26 cellular contexts compared by ENCODE assay signal in the genomic region with DNA sequence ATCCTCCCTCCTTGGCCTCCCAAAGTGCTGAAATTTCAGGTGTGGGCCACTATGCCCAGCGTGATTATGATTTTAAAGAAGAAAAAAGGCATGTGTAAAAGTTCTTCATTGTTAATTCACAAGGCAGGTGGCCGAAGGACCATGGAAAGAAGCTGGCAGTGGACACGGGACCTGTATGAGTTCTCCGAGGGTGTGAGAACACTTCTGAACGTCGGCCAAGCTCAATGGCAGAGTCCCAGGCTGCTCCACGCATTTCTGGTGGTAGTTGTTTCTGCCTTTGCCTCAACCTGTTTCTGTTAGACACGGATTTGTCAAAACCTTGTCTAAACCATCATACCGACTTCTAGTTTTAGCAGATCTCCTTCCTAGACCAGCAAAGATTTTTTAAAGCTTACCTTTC. TPM values are rescaled to one million over a fixed set of nuclear protein-coding genes. Genes with fewer than 3 reads are reported as not detected.
DNase-seq lines count a peak whose midpoint lies in the region; ATAC-seq, FAIRE-seq and TF ChIP-seq lines count a peak whose summit lies in the region.
"Had no signal": no experiment of that assay in that cellular context is flagged by ENCODE, and none has a peak within 500 bp of the region (broad histone marks: within the 10 kb centered on the region; RNA-seq: fewer than 3 reads in every experiment).

No MANE protein-coding gene starts in this region.

- H3K23me2 ChIP-seq in H1 (ENCODE audit: low read depth, low read length) = no peaks in the 10 kb centered on the region

- H2BK20ac ChIP-seq in H1 (ENCODE audit: low read length) = peak overlapping the region; percentile 21; the same call in 1 of the 2 replicates

- H3K36me3 ChIP-seq in right atrium auricular region (no peaks in the 10 kb centered on the region), H1 (ENCODE audit: control insufficient read depth in 2 of 4, insufficient read depth in 4 of 4, low read length in 3 of 4) (no peaks in the 10 kb centered on the region), keratinocyte (ENCODE audit: control insufficient read depth in 2 of 2, extremely low read depth in 1 of 2, insufficient read depth in 2 of 2, low read length in 2 of 2) (no peaks in the 10 kb centered on the region)
- H3K36me3 ChIP-seq: BE2C; BLaER1 treated with 17β-estradiol and CSF1 and Interleukin-3, amounts not matched to agents 10 nM and 100 nM; HAP-1 had no signal

- no peaks in the 10 kb centered on the region for H3K9me1 ChIP-seq in keratinocyte (ENCODE audit: control insufficient read depth, extremely low read depth, insufficient read depth, low read length)

- no peak overlapping the region for H4K91ac ChIP-seq in H1 (replicated peaks; ENCODE audit: insufficient read length, low read length)

- no peak overlapping the region for H2BK5ac ChIP-seq in H1 (ENCODE audit: low read depth, low read length)

- TF ChIP-seq CTCF in right atrium auricular region (IDR thresholded peaks at IDR 0.05) (no peak), H1 (IDR thresholded peaks at IDR 0.05; ENCODE audit: control extremely low read depth in 1 of 3, insufficient read depth in 1 of 3, low read depth in 1 of 3, low read length in 3 of 3) (no peak), keratinocyte (optimal IDR thresholded peaks at IDR 0.05 in 1 of 3, IDR thresholded peaks at IDR 0.05 in 1 of 3, conservative IDR thresholded peaks at IDR 0.05 in 1 of 3; ENCODE audit: extremely low read depth in 1 of 3, insufficient read depth in 2 of 3, low read length in 3 of 3) (no peak)

- H4K5ac ChIP-seq in H1 (ENCODE audit: insufficient read length, low read depth, low read length) = no peak overlapping the region

- H3K27ac ChIP-seq in right atrium auricular region (no peak overlapping the region), H1 (ENCODE audit: low read depth, low read length) (no peak overlapping the region), keratinocyte (ENCODE audit: control insufficient read depth, insufficient read depth, low read length) (no peak overlapping the region)
- H3K27ac ChIP-seq: A549; BLaER1 treated with 17β-estradiol and CSF1 and Interleukin-3, amounts not matched to agents 10 nM and 100 nM; GM23248 had no signal

- no peak overlapping the region for H3K14ac ChIP-seq in H1 (ENCODE audit: insufficient read length)

- H2BK120ac ChIP-seq in H1 (replicated peaks; ENCODE audit: low read depth, low read length) = no peak overlapping the region

- intact Hi-C loops in Right ventricle myocardium superior (cut with DNase I) = no loop called here

- no peaks in the 10 kb centered on the region for H3K4me1 ChIP-seq in right atrium auricular region
- no peaks in the 10 kb centered on the region for H3K4me1 ChIP-seq in H1 (replicated peaks in 1 of 4; ENCODE audit: control insufficient read depth in 3 of 4, insufficient read depth in 4 of 4, low read length in 3 of 4)
- H3K4me1 ChIP-seq in keratinocyte (ENCODE audit: control insufficient read depth, extremely low read depth, insufficient read depth, low read length) = peaks cover 3% of the 10 kb centered on the region
- H3K4me1 ChIP-seq: A549; BLaER1 treated with 17β-estradiol and CSF1 and Interleukin-3, amounts not matched to agents 10 nM and 100 nM; HAP-1 had no signal

- TF ChIP-seq POLR2A in H1 (IDR thresholded peaks at IDR 0.05; ENCODE audit: control extremely low read depth in 1 of 2, low read depth in 2 of 2, low read length in 2 of 2) = no peak

- H2BK12ac ChIP-seq in H1 (ENCODE audit: low read depth, low read length) = no peak overlapping the region

- dilution Hi-C loops in keratinocyte (cut with MboI; ENCODE audit: extremely low pct_ligation_motif_present, low sequenced_read_pairs) = no loop called here

- WGBS in H1 (ENCODE audit: extremely low coverage in 1 of 2, insufficient coverage in 1 of 2, insufficient read length in 1 of 2, insufficient replicate concordance in 2 of 2, low coverage in 1 of 2, low lambda C conversion rate in 2 of 2, missing lambda C conversion rate in 1 of 2), 2 experiments = 90% methylated on average over 9 of the region's 9 CpGs; no CpG with 5 or more reads in 1 of the 2 experiments

- no peak overlapping the region for H4K8ac ChIP-seq in H1 (ENCODE audit: extremely low read depth, insufficient read depth, low read length)

- CTCF ChIA-PET in H1 (lab: Charles Lee; ENCODE audit: partially characterized antibody) = interaction anchor here (0.9 to 2.0 kb wide), 8 partner anchors 13 to 86 kb away, joined by 3 to 6 read pairs (median 4); partner anchors contain the start of gene SLC35D3

- H2AK5ac ChIP-seq in H1 (ENCODE audit: low read depth, low read length) = no peak overlapping the region

- TF ChIP-seq EP300 in H1 (IDR thresholded peaks at IDR 0.05; ENCODE audit: borderline replicate concordance in 1 of 2, low read depth in 2 of 2, low read length in 2 of 2) = no peak

- H3K4me2 ChIP-seq in H1 (ENCODE audit: insufficient read depth in 1 of 2, low read depth in 2 of 2, low read length in 2 of 2) (no peak overlapping the region), keratinocyte (ENCODE audit: control insufficient read depth, extremely low read depth, insufficient read depth, low read depth, low read length) (no peak overlapping the region)
- H3K4me2 ChIP-seq: A549; BLaER1 treated with 17β-estradiol and CSF1 and Interleukin-3, amounts not matched to agents 10 nM and 100 nM had no signal

- POLR2A ChIA-PET in H1 (lab: Charles Lee; ENCODE audit: partially characterized antibody) = no interaction called here

- DNase-seq in Right ventricle myocardium superior (peak; percentile 63), right atrium auricular region (ENCODE audit: low spot score) (no peak), H1 (ENCODE audit: low read depth in 1 of 2, low spot score in 2 of 2) (no peak), keratinocyte (ENCODE audit: low read depth, low spot score) (no peak), NCI-H1930 (lab: John Stamatoyannopoulos, UW) (no peak)
- no peak for DNase-seq in stimulated activated CD8-positive, alpha-beta memory T cell treated with anti-CD3 and anti-CD28 coated beads, Interleukin-4, amount 100 ng/mL, for 48 hours
- DNase-seq: 8988T; ACHN; AML-193; BE2C; CD4-positive, alpha-beta T cell; CD8-positive, alpha-beta memory T cell; DMS 273 treated with DMSO at 0.1 percent for 48 hours; DMS79; EL; GDM1; GM23248; HFFc6 had no signal

- no peak overlapping the region for H3K9ac ChIP-seq in H1 (replicated peaks in 1 of 4; ENCODE audit: extremely low read depth in 1 of 4, low read depth in 3 of 4, low read length in 3 of 4)
- H3K9ac ChIP-seq in keratinocyte (ENCODE audit: control insufficient read depth, extremely low read depth, insufficient read depth, low read length) = no peak overlapping the region
- H3K9ac ChIP-seq: BLaER1 treated with 17β-estradiol and CSF1 and Interleukin-3, amounts not matched to agents 10 nM and 100 nM; GM23248 had no signal

- H3K79me2 ChIP-seq in H1 (ENCODE audit: control insufficient read depth in 1 of 2, insufficient read depth in 2 of 2, low read length in 2 of 2) (no peaks in the 10 kb centered on the region), keratinocyte (ENCODE audit: control insufficient read depth, insufficient read depth, low read length) (no peaks in the 10 kb centered on the region)

- TF ChIP-seq RAD21 in H1 (IDR thresholded peaks at IDR 0.05 in 1 of 2, conservative IDR thresholded peaks at IDR 0.05 in 1 of 2; ENCODE audit: low read depth in 2 of 2, low read length in 2 of 2) = no peak

- H2AFZ ChIP-seq in H1 (ENCODE audit: low read length) = no peak overlapping the region
- peak overlapping the region; percentile 38 for H2AFZ ChIP-seq in keratinocyte (ENCODE audit: control insufficient read depth, low read length)
- H2AFZ ChIP-seq: GM23248 had no signal

- H2BK15ac ChIP-seq in H1 (ENCODE audit: low read length) = 0 out of 2 replicates have a peak overlapping the region, but pooled peaks have one; percentile 82

- no peak overlapping the region for H3K23ac ChIP-seq in H1 (ENCODE audit: insufficient read length)

- H4K20me1 ChIP-seq in H1 (replicated peaks in 1 of 2; ENCODE audit: control insufficient read depth in 1 of 2, insufficient read depth in 2 of 2, low read length in 2 of 2) (no peaks in the 10 kb centered on the region), keratinocyte (ENCODE audit: control insufficient read depth, extremely low read depth, insufficient read depth, low read length) (no peaks in the 10 kb centered on the region)
- H4K20me1 ChIP-seq: BLaER1 treated with 17β-estradiol and CSF1 and Interleukin-3, amounts not matched to agents 10 nM and 100 nM had no signal

- H3K4ac ChIP-seq in H1 (replicated peaks; ENCODE audit: insufficient read length, low read depth, low read length) = no peak overlapping the region

- no peak overlapping the region for H3K56ac ChIP-seq in H1 (replicated peaks; ENCODE audit: insufficient read length, low read depth, low read length)

- H3K27me3 ChIP-seq in right atrium auricular region (no peaks in the 10 kb centered on the region), H1 (replicated peaks in 1 of 4; ENCODE audit: control insufficient read depth in 3 of 4, extremely low read depth in 1 of 4, insufficient read depth in 3 of 4, low read length in 3 of 4) (no peaks in the 10 kb centered on the region; a peak in 1 of 7 replicates), keratinocyte (ENCODE audit: control insufficient read depth, extremely low read depth, insufficient read depth, low read length) (no peaks in the 10 kb centered on the region)
- H3K27me3 ChIP-seq: BE2C; BLaER1 treated with 17β-estradiol and CSF1 and Interleukin-3, amounts not matched to agents 10 nM and 100 nM had no signal

- ATAC-seq in Right ventricle myocardium superior (ENCODE audit: poor library complexity) = peak; percentile 68
- ATAC-seq: A549, GM12878 had no signal

- no peaks in the 10 kb centered on the region for H3K79me1 ChIP-seq in H1 (ENCODE audit: low read depth, low read length)

- H3K4me3 ChIP-seq in right atrium auricular region (no peak overlapping the region), H1 (ENCODE audit: extremely low read depth in 1 of 4, insufficient read depth in 2 of 4, low read depth in 3 of 4, low read length in 4 of 4) (no peak overlapping the region), keratinocyte (ENCODE audit: control insufficient read depth in 2 of 3, extremely low read depth in 1 of 3, insufficient read depth in 2 of 3, low read depth in 1 of 3, low read length in 3 of 3) (no peak overlapping the region)
- H3K4me3 ChIP-seq: A549; BLaER1 treated with 17β-estradiol and CSF1 and Interleukin-3, amounts not matched to agents 10 nM and 100 nM; GM12878; GM23248; HAP-1 had no signal

- no peak overlapping the region for H3K18ac ChIP-seq in H1 (ENCODE audit: extremely low read depth, low read length)

- no peaks in the 10 kb centered on the region for H3K9me3 ChIP-seq in right atrium auricular region
- no peaks in the 10 kb centered on the region for H3K9me3 ChIP-seq in H1 (ENCODE audit: insufficient read depth in 2 of 2, low read depth in 1 of 2, low read length in 1 of 2)
- H3K9me3 ChIP-seq in keratinocyte (ENCODE audit: control insufficient read depth, low read depth, low read length) = no peaks in the 10 kb centered on the region
- H3K9me3 ChIP-seq: A549; BE2C; BLaER1 treated with 17β-estradiol and CSF1 and Interleukin-3, amounts not matched to agents 10 nM and 100 nM; HAP-1 had no signal

- FAIRE-seq in H1 (lab: Jason Lieb, UNC) = no peak
- no peak for FAIRE-seq in keratinocyte (lab: Jason Lieb, UNC)
- FAIRE-seq: A549, D721Med, GM12878, GM19239, H54 had no signal

RNA-seq across cellular contexts. Expression of gene IL20RA, which starts 36.6 kb away (rescaled TPM):
- total RNA-seq in Right ventricle myocardium superior (9.1 TPM), right atrium auricular region (1 to 10 TPM in 1 of 2 donors, under 1 TPM in 1; 0.12 to 5.0 TPM)
- total RNA-seq in H1 (2021; fragmentation: NEBNext Ultra II Directional; extraction: Animal tissue kit (Norgen Biotek cat#: 25700)) = 1.5 and 1.7 TPM in 2 replicates
- polyA plus RNA-seq in H1 (2011; rRNA removed) (1.2 and 1.3 TPM in 2 replicates), keratinocyte (1.2 to 1.5 TPM (median 1.3 TPM) in 3 replicates)
- polyA plus RNA-seq in H1 (2011; cell fraction: cytosol; rRNA removed) = 1.1 TPM
- 1.1 TPM for polyA plus RNA-seq in H1 (2011; cell fraction: nucleus; rRNA removed)
- polyA plus RNA-seq in H1 (2012, experiment 1 of 2) = 1.9 to 2.9 TPM (median 2.1 TPM) in 4 replicates
- 1.0 TPM for polyA plus RNA-seq in H1 (2012, experiment 2 of 2)
- polyA plus RNA-seq in H1 (2013, experiment 1 of 2) = 2.1 TPM
- polyA plus RNA-seq in H1 (2013, experiment 2 of 2) = 2.7 TPM
- polyA minus RNA-seq in H1 (2011; rRNA and poly(A)+ RNA removed) = 0.60 and 1.3 TPM in 2 replicates
- not detected for polyA minus RNA-seq in H1 (2011; cell fraction: cytosol; rRNA and poly(A)+ RNA removed)
- polyA minus RNA-seq in H1 (2011; cell fraction: nucleus; rRNA and poly(A)+ RNA removed) = 2.1 TPM
- 6.0 TPM for polyA plus RNA-seq in keratinocyte (2011; ENCODE audit: low read depth)
- polyA plus RNA-seq in keratinocyte (2011; cell fraction: cytosol; rRNA removed) = 1.2 and 1.8 TPM in 2 replicates
- polyA plus RNA-seq in keratinocyte (2011; cell fraction: nucleus; rRNA removed) = 1.1 and 1.6 TPM in 2 replicates
- 0.92 and 7.4 TPM in 2 replicates for polyA plus RNA-seq in keratinocyte (2012; ENCODE audit: low replicate concordance)
- polyA minus RNA-seq in keratinocyte = 0.49 to 3.0 TPM (median 1.0 TPM) in 3 replicates
- 1.2 TPM for polyA minus RNA-seq in keratinocyte (2011; cell fraction: cytosol; rRNA and poly(A)+ RNA removed)
- 0.70 and 1.2 TPM in 2 replicates for polyA minus RNA-seq in keratinocyte (2011; cell fraction: nucleus; rRNA and poly(A)+ RNA removed)
- total RNA-seq: CD4-positive, alpha-beta T cell; CD8-positive, alpha-beta memory T cell; GM23248; HFFc6 had no signal
- polyA plus RNA-seq: CD14-positive monocyte; CD8-positive, alpha-beta memory T cell; GM23248 had no signal
